In the genomic region with DNA sequence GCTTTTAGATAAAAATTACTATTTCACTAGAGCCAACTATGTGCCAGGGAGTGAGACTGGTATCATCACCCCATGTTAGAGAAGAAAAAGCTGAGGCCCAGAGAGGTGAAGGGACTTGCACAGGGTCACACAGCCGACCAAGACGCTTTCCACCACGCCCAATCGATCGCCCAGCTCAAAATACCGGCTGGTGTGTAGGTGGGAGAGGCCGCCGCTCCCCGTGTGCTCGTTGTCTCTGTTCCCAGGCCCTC, we compare ENCODE assay signal across 8 cellular contexts. TPM values are rescaled to one million over a fixed set of nuclear protein-coding genes. Genes with fewer than 3 reads are reported as not detected.
DNase-seq lines count a peak whose midpoint lies in the region; ATAC-seq and TF ChIP-seq lines count a peak whose summit lies in the region.

No MANE protein-coding gene starts in this region.

- no peaks in the 10 kb centered on the region for H3K9me2 ChIP-seq in OCI-LY7 (ENCODE audit: insufficient read depth, low read length)
- H3K9me2 ChIP-seq in neural cell (ENCODE audit: insufficient read depth, low read length), result no peaks in the 10 kb centered on the region

- peak overlapping the region in 10 of 11 experiments; percentile 38 to 71 (median 58); a peak in 13 of 22 replicates for H3K9ac ChIP-seq in BLaER1 treated with 17β-estradiol and CSF1 and Interleukin-3, amounts not matched to agents 10 nM and 100 nM
- peak overlapping the region; percentile 85 for H3K9ac ChIP-seq in neural cell (ENCODE audit: low read length)

- POLR2A ChIA-PET in OCI-LY7 (lab: Charles Lee), result no interaction called here

- no peaks in the 10 kb centered on the region; a peak in 1 of 22 replicates for H4K20me1 ChIP-seq in BLaER1 treated with 17β-estradiol and CSF1 and Interleukin-3, amounts not matched to agents 10 nM and 100 nM
- no peaks in the 10 kb centered on the region for H4K20me1 ChIP-seq in OCI-LY7 (ENCODE audit: insufficient read depth, low read length)
- H4K20me1 ChIP-seq in neural cell (ENCODE audit: insufficient read depth), result no peaks in the 10 kb centered on the region

- no peak for DNase-seq in OCI-LY7 (ENCODE audit: low spot score)
- DNase-seq in effector memory CD4-positive, alpha-beta T cell, result no peak
- DNase-seq in kidney glomerular epithelial cell (lab: John Stamatoyannopoulos, UW), result no peak
- DNase-seq in NCI-H526 treated with DMSO at 0.1 percent for 48 hours (lab: John Stamatoyannopoulos, UW), result no peak
- no peak for DNase-seq in GM13977 (ENCODE audit: low spot score)

- intact Hi-C loops in OCI-LY7 (cut with micrococcal nuclease; ENCODE audit: unreplicated experiment), result no loop called here

- TF ChIP-seq CTCF in OCI-LY7 (conservative IDR thresholded peaks at IDR 0.05; ENCODE audit: low read length) (no peak), neural cell (IDR thresholded peaks at IDR 0.05; ENCODE audit: poor library complexity, severe bottlenecking) (no peak), GM13977 (IDR thresholded peaks at IDR 0.05; ENCODE audit: extremely low read depth, insufficient read depth, missing control alignments) (no peak)

- peaks cover 0 to 15% (median 8%) of the 10 kb centered on the region in 10 experiments; a peak in 14 of 20 replicates for H3K4me1 ChIP-seq in BLaER1 treated with 17β-estradiol and CSF1 and Interleukin-3, amounts not matched to agents 10 nM and 100 nM
- H3K4me1 ChIP-seq in OCI-LY7 (ENCODE audit: insufficient read depth, low read length, poor library complexity, severe bottlenecking), result no peaks in the 10 kb centered on the region
- H3K4me1 ChIP-seq in effector memory CD4-positive, alpha-beta T cell (ENCODE audit: control insufficient read depth, insufficient read depth, low read length, poor library complexity, severe bottlenecking), result peaks cover 16% of the 10 kb centered on the region

- H3K79me2 ChIP-seq in OCI-LY7 (ENCODE audit: insufficient read depth, low read depth, low read length), result no peaks in the 10 kb centered on the region
- no peaks in the 10 kb centered on the region for H3K79me2 ChIP-seq in neural cell (replicated peaks; ENCODE audit: insufficient read depth, low read length)

- H3K27me3 ChIP-seq in BLaER1 treated with 17β-estradiol and CSF1 and Interleukin-3, amounts not matched to agents 10 nM and 100 nM, result peaks cover 32 to 42% (median 34%) of the 10 kb centered on the region in 11 experiments
- no peaks in the 10 kb centered on the region for H3K27me3 ChIP-seq in effector memory CD4-positive, alpha-beta T cell (replicated peaks; ENCODE audit: control insufficient read depth, insufficient read depth, low read length, poor library complexity, severe bottlenecking)
- no peaks in the 10 kb centered on the region for H3K27me3 ChIP-seq in neural cell (ENCODE audit: insufficient read depth, low read depth, low read length)

- no peak overlapping the region for H2AFZ ChIP-seq in OCI-LY7 (ENCODE audit: low read length)
- H2AFZ ChIP-seq in neural cell (ENCODE audit: low read depth, low read length), result peak overlapping the region; percentile 52

- in situ Hi-C loops in GM13977 (cut with MboI; ENCODE audit: low pct_unique_long_range_greater_than_20kb, low sequenced_read_pairs, unreplicated experiment), result no loop called here

- no TSS peak for BruUV-seq in OCI-LY7 (replicated peaks; lab: Mats Ljungman, UMichigan)

- ATAC-seq in HG02763 (IDR thresholded peaks at IDR 0.05; ENCODE audit: unreplicated experiment), result no peak

- no peaks in the 10 kb centered on the region for H3F3A ChIP-seq in neural cell (ENCODE audit: insufficient read depth, low read length, poor library complexity, severe bottlenecking)

- peak overlapping the region; percentile 92 to 99 (median 95) for H3K4me2 ChIP-seq in BLaER1 treated with 17β-estradiol and CSF1 and Interleukin-3, amounts not matched to agents 10 nM and 100 nM
- H3K4me2 ChIP-seq in OCI-LY7 (ENCODE audit: low read length) (peak overlapping the region; percentile 26; the same call in 1 of the 2 replicates), neural cell (ENCODE audit: low read length) (peak overlapping the region; percentile 34)

- peak overlapping the region; percentile 56 to 75 (median 64) for H3K4me3 ChIP-seq in BLaER1 treated with 17β-estradiol and CSF1 and Interleukin-3, amounts not matched to agents 10 nM and 100 nM
- H3K4me3 ChIP-seq in OCI-LY7 (ENCODE audit: low read depth, low read length, poor library complexity, severe bottlenecking) (no peak overlapping the region), neural cell (ENCODE audit: low read length) (peak overlapping the region; percentile 93)
- peak overlapping the region; percentile 80 for H3K4me3 ChIP-seq in effector memory CD4-positive, alpha-beta T cell (ENCODE audit: insufficient read depth, low read depth, low read length, poor library complexity, severe bottlenecking)

- H3K36me3 ChIP-seq in BLaER1 treated with 17β-estradiol and CSF1 and Interleukin-3, amounts not matched to agents 10 nM and 100 nM, result peaks cover 0 to 5% (median 0%) of the 10 kb centered on the region in 11 experiments; a peak in 1 of 22 replicates
- no peaks in the 10 kb centered on the region for H3K36me3 ChIP-seq in OCI-LY7 (ENCODE audit: insufficient read depth, low read length)
- H3K36me3 ChIP-seq in effector memory CD4-positive, alpha-beta T cell (ENCODE audit: control insufficient read depth, insufficient read depth, low read length), result peaks cover 3% of the 10 kb centered on the region
- H3K36me3 ChIP-seq in neural cell (ENCODE audit: insufficient read depth, low read length), result no peaks in the 10 kb centered on the region

- no peak for TF ChIP-seq RAD21 in neural cell (conservative IDR thresholded peaks at IDR 0.05)

- H3K9me3 ChIP-seq in BLaER1 treated with 17β-estradiol and CSF1 and Interleukin-3, amounts not matched to agents 10 nM and 100 nM (replicated peaks in 1 of 11), result peaks cover 18 to 21% (median 19%) of the 10 kb centered on the region in 11 experiments
- H3K9me3 ChIP-seq in OCI-LY7 (ENCODE audit: low read length) (no peaks in the 10 kb centered on the region), neural cell (ENCODE audit: low read length) (no peaks in the 10 kb centered on the region)
- no peaks in the 10 kb centered on the region for H3K9me3 ChIP-seq in effector memory CD4-positive, alpha-beta T cell (ENCODE audit: control insufficient read depth, low read length)

- CTCF ChIA-PET in OCI-LY7 (lab: Charles Lee; ENCODE audit: unreplicated experiment), result no interaction called here

- H3K27ac ChIP-seq in BLaER1 treated with 17β-estradiol and CSF1 and Interleukin-3, amounts not matched to agents 10 nM and 100 nM, result no peak overlapping the region
- H3K27ac ChIP-seq in OCI-LY7 (ENCODE audit: low read depth, low read length, poor library complexity, severe bottlenecking) (no peak overlapping the region), neural cell (ENCODE audit: low read length) (peak overlapping the region; percentile 59)
- H3K27ac ChIP-seq in effector memory CD4-positive, alpha-beta T cell (ENCODE audit: insufficient read depth, low read length, poor library complexity, severe bottlenecking), result peak overlapping the region; percentile 76

- TF ChIP-seq EP300 in neural cell (conservative IDR thresholded peaks at IDR 0.05; ENCODE audit: poor library complexity, severe bottlenecking), result no peak

TF ChIP-seq in neural cell, 6 proteins besides CTCF, POLR2A, EP300 and RAD21:
- TF ChIP-seq POLR2AphosphoS5 (IDR thresholded peaks at IDR 0.05) (no peak), REST (IDR thresholded peaks at IDR 0.05; ENCODE audit: borderline replicate concordance) (no peak), SMC3 (conservative IDR thresholded peaks at IDR 0.05; ENCODE audit: poor library complexity) (peak; percentile 10)

RNA-seq across cellular contexts. Expression of gene SNPH, which starts 0.3 kb away (rescaled TPM):
- total RNA-seq in OCI-LY7 (2014; rRNA removed; shearing (Covaris generic)), result 0.10 TPM in 1 of 2 replicates, not detected in the other
- not detected in 2 replicates for total RNA-seq in OCI-LY7 (2022)
- 25.6 and 29.4 TPM in 2 replicates for polyA plus RNA-seq in neural cell
- 44.5 and 47.7 TPM in 2 replicates for polyA minus RNA-seq in neural cell

RNA-seq across cellular contexts. Expression of gene RAD21L1, which starts 40.0 kb away (rescaled TPM):
- total RNA-seq in OCI-LY7 (2014; rRNA removed; shearing (Covaris generic)), result not detected in 2 replicates
- not detected in 2 replicates for total RNA-seq in OCI-LY7 (2022)
- polyA plus RNA-seq in neural cell, result not detected in 2 replicates
- polyA minus RNA-seq in neural cell, result not detected in 2 replicates

Comparison
In these comparisons a context has a peak if more than half of its experiments do, and no peak if none do; other contexts are left out.
1. H3K27ac ChIP-seq: peak in effector memory CD4-positive, alpha-beta T cell (single experiment) and neural cell (single experiment); none in BLaER1 treated with 17β-estradiol and CSF1 and Interleukin-3, amounts not matched to agents 10 nM and 100 nM (0 of 11) and OCI-LY7 (single experiment).
2. H3K4me2 ChIP-seq: peak in every context shown above with its lines; median percentile 95 in BLaER1 treated with 17β-estradiol and CSF1 and Interleukin-3, amounts not matched to agents 10 nM and 100 nM; 34 in neural cell; 26 in OCI-LY7.